ENCODE assay signal across 12 cellular contexts in genomic region chr6:103672169-103672568, GRCh38.
DNase-seq lines count a peak whose midpoint lies in the region; ATAC-seq and TF ChIP-seq lines count a peak whose summit lies in the region.
"Had no signal": no experiment of that assay in that cellular context is flagged by ENCODE, and none has a peak within 500 bp of the region (broad histone marks: within the 10 kb centered on the region; RNA-seq: fewer than 3 reads in every experiment).

No MANE protein-coding gene starts in this region.

- H3K27me3 ChIP-seq in RWPE2 (ENCODE audit: insufficient read depth, poor library complexity, severe bottlenecking) = no peaks in the 10 kb centered on the region

- ATAC-seq in RWPE2 (ENCODE audit: low read depth) (peak; percentile 42; the same call in 1 of the 3 replicates), sciatic nerve (no peak), GM18498 (IDR thresholded peaks at IDR 0.05; ENCODE audit: unreplicated experiment) (no peak)
- ATAC-seq: GM12878 had no signal

- in situ Hi-C loops in ACHN (cut with HindIII; ENCODE audit: low pct_ligation_motif_present, low pct_unique_long_range_greater_than_20kb, low sequenced_read_pairs) = no loop called here

- H3K4me3 ChIP-seq in RWPE2 (ENCODE audit: severe bottlenecking) (no peak overlapping the region), fibroblast of pulmonary artery (replicated peaks; ENCODE audit: low read depth, low read length) (no peak overlapping the region)
- H3K4me3 ChIP-seq: GM12878 had no signal

- H3K27ac ChIP-seq in RWPE2 (ENCODE audit: poor library complexity, severe bottlenecking) = no peak overlapping the region

- H3K9me3 ChIP-seq in RWPE2 (ENCODE audit: severe bottlenecking) = no peaks in the 10 kb centered on the region

- H3K4me1 ChIP-seq in RWPE2 (ENCODE audit: insufficient read depth, poor library complexity, severe bottlenecking) = no peaks in the 10 kb centered on the region

- intact Hi-C loops in sciatic nerve (cut with DNase I) = no loop called here

- no peaks in the 10 kb centered on the region for H3K36me3 ChIP-seq in RWPE2 (ENCODE audit: low read depth)

- TF ChIP-seq CTCF in RWPE2 (IDR thresholded peaks at IDR 0.05; ENCODE audit: poor library complexity, severe bottlenecking) (peak; percentile 51), fibroblast of pulmonary artery (IDR thresholded peaks at IDR 0.05; ENCODE audit: low read length, missing control alignments) (no peak)

- DNase-seq in ACHN (peak; percentile 26), HS-5 (ENCODE audit: low read depth) (peak; percentile 20), RWPE2 (ENCODE audit: low spot score) (no peak), fibroblast of pulmonary artery (ENCODE audit: low read depth) (peak; percentile 6), sciatic nerve (ENCODE audit: low spot score) (no peak), cerebellum (ENCODE audit: low spot score) (no peak)
- DNase-seq in stimulated activated CD4-positive, alpha-beta T cell treated with anti-CD3 and anti-CD28 coated beads, Interleukin-2, amount 100 ng/mL, for 24 hours = no peak
- DNase-seq: CD4-positive, alpha-beta T cell; erythroblast; stimulated activated naive CD4-positive, alpha-beta T cell had no signal

Comparison
In these comparisons a context has a peak if more than half of its experiments do, and no peak if none do; other contexts are left out.
1. DNase-seq: peak in ACHN (single experiment), HS-5 (single experiment) and fibroblast of pulmonary artery (single experiment); none in RWPE2 (single experiment), stimulated activated CD4-positive, alpha-beta T cell treated with anti-CD3 and anti-CD28 coated beads, Interleukin-2, amount 100 ng/mL, for 24 hours (0 of 2), sciatic nerve (single experiment) and cerebellum (single experiment).